1 cellular context compared by ENCODE assay signal in genomic region chr4:74944354-74944793, GRCh38.
TF ChIP-seq lines count a peak whose summit lies in the region.

No MANE protein-coding gene starts in this region.

TF ChIP-seq in IMR-90, 13 proteins besides CTCF, POLR2A, EP300 and RAD21 (continued from another document):
- TF ChIP-seq, protein P1, sequence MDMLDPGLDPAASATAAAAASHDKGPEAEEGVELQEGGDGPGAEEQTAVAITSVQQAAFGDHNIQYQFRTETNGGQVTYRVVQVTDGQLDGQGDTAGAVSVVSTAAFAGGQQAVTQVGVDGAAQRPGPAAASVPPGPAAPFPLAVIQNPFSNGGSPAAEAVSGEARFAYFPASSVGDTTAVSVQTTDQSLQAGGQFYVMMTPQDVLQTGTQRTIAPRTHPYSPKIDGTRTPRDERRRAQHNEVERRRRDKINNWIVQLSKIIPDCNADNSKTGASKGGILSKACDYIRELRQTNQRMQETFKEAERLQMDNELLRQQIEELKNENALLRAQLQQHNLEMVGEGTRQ (IDR thresholded peaks at IDR 0.05; ENCODE audit: low read depth, low read length): no peak
- no peak for TF ChIP-seq MXI1 (IDR thresholded peaks at IDR 0.05; ENCODE audit: borderline replicate concordance, low read depth, low read length)
- no peak for TF ChIP-seq MAZ (IDR thresholded peaks at IDR 0.05; ENCODE audit: borderline replicate concordance, low read depth, low read length)
